17 cellular contexts compared by ENCODE assay signal in genomic region chrX:26100421-26100920, GRCh38. TPM values are rescaled to one million over a fixed set of nuclear protein-coding genes. Genes with fewer than 3 reads are reported as not detected.
DNase-seq lines count a peak whose midpoint lies in the region; ATAC-seq and TF ChIP-seq lines count a peak whose summit lies in the region.
"Had no signal": no experiment of that assay in that cellular context is flagged by ENCODE, and none has a peak within 500 bp of the region (broad histone marks: within the 10 kb centered on the region; RNA-seq: fewer than 3 reads in every experiment).

No MANE protein-coding gene starts in this region.

- H3K27me3 Mint-ChIP-seq in neural progenitor cell (ENCODE audit: insufficient read depth, low read depth) (no peaks in the 10 kb centered on the region), nephron progenitor cell (ENCODE audit: low read depth, poor library complexity) (no peaks in the 10 kb centered on the region)
- H3K27me3 Mint-ChIP-seq: B cell had no signal

- H3K4me1 Mint-ChIP-seq in neural progenitor cell (peaks cover 3% of the 10 kb centered on the region), nephron progenitor cell (no peaks in the 10 kb centered on the region)
- H3K4me1 Mint-ChIP-seq: B cell, H9 had no signal

- no peaks in the 10 kb centered on the region for H3K79me2 ChIP-seq in neural progenitor cell (ENCODE audit: low read depth)

- H3K27ac ChIP-seq in neural progenitor cell = no peak overlapping the region
- H3K27ac ChIP-seq in uterus = no peak overlapping the region
- no peak overlapping the region for H3K27ac ChIP-seq in colonic mucosa

- H3K4me1 ChIP-seq in neural progenitor cell = no peaks in the 10 kb centered on the region
- H3K4me1 ChIP-seq in uterus = no peaks in the 10 kb centered on the region
- H3K4me1 ChIP-seq in colonic mucosa = no peaks in the 10 kb centered on the region

- H4K20me1 ChIP-seq in neural progenitor cell (ENCODE audit: low read depth) = no peaks in the 10 kb centered on the region

- no peaks in the 10 kb centered on the region for H3F3A ChIP-seq in neural progenitor cell (ENCODE audit: low read depth)

- no peak overlapping the region for H3K9ac ChIP-seq in neural progenitor cell
- H3K9ac ChIP-seq in colonic mucosa (ENCODE audit: low read depth in 2 of 2, low read length in 2 of 2) = no peak overlapping the region

- H3K9me3 Mint-ChIP-seq in neural progenitor cell (no peaks in the 10 kb centered on the region), nephron progenitor cell (peaks cover 7% of the 10 kb centered on the region)

- H3K9me3 ChIP-seq in neural progenitor cell (ENCODE audit: low read depth) = no peaks in the 10 kb centered on the region
- no peaks in the 10 kb centered on the region for H3K9me3 ChIP-seq in uterus
- H3K9me3 ChIP-seq in colonic mucosa = no peaks in the 10 kb centered on the region

- no peak overlapping the region for H3K4me3 ChIP-seq in fibroblast of the aortic adventitia (ENCODE audit: low read depth, low read length)
- no peak overlapping the region for H3K4me3 ChIP-seq in neural progenitor cell
- H3K4me3 ChIP-seq in uterus = no peak overlapping the region
- no peak overlapping the region for H3K4me3 ChIP-seq in colonic mucosa

- TF ChIP-seq POLR2A in uterus (IDR thresholded peaks at IDR 0.05) = no peak

- H2AFZ ChIP-seq in neural progenitor cell (replicated peaks) = no peak overlapping the region

- H3K4me2 ChIP-seq in neural progenitor cell = no peak overlapping the region

- no peak for ATAC-seq in GM21360 (IDR thresholded peaks at IDR 0.05; ENCODE audit: unreplicated experiment)
- ATAC-seq: CD8-positive, alpha-beta T cell; HepG2 had no signal

- no peak overlapping the region for H3K4me3 Mint-ChIP-seq in neural progenitor cell
- H3K4me3 Mint-ChIP-seq in nephron progenitor cell = no peak overlapping the region
- H3K4me3 Mint-ChIP-seq: B cell; CD8-positive, alpha-beta T cell; H9 had no signal

- TF ChIP-seq CTCF in fibroblast of the aortic adventitia (IDR thresholded peaks at IDR 0.05; ENCODE audit: insufficient read depth, low read length) (no peak), neural progenitor cell (IDR thresholded peaks at IDR 0.05) (no peak), uterus (IDR thresholded peaks at IDR 0.05) (no peak), nephron progenitor cell (IDR thresholded peaks at IDR 0.05) (no peak), colonic mucosa (IDR thresholded peaks at IDR 0.05) (no peak)

- H3K27me3 ChIP-seq in neural progenitor cell (no peaks in the 10 kb centered on the region), uterus (no peaks in the 10 kb centered on the region), colonic mucosa (no peaks in the 10 kb centered on the region)

- H3K27ac Mint-ChIP-seq in neural progenitor cell = no peak overlapping the region
- no peak overlapping the region for H3K27ac Mint-ChIP-seq in nephron progenitor cell
- H3K27ac Mint-ChIP-seq: B cell; CD8-positive, alpha-beta T cell; H9 had no signal

- H3K36me3 ChIP-seq in neural progenitor cell (no peaks in the 10 kb centered on the region), uterus (no peaks in the 10 kb centered on the region), colonic mucosa (no peaks in the 10 kb centered on the region)

- intact Hi-C loops in uterus (cut with DNase I; ENCODE audit: low total_unique reads) = no loop called here
- intact Hi-C loops in colonic mucosa (cut with DNase I) = no loop called here

- peak; percentile 29 for DNase-seq in OCI-M1 (lab: John Stamatoyannopoulos, UW)
- peak; percentile 13 for DNase-seq in amniotic epithelial cell (ENCODE audit: low read depth)
- peak; percentile 0 for DNase-seq in fibroblast of the aortic adventitia (ENCODE audit: low read depth)
- peak; percentile 1 for DNase-seq in neural progenitor cell (ENCODE audit: low spot score)
- no peak for DNase-seq in uterus
- DNase-seq in nephron progenitor cell = no peak
- DNase-seq in colonic mucosa = no peak
- DNase-seq: C1 segment of cervical spinal cord; CD8-positive, alpha-beta T cell; COR-L47; DMS79; GOT3; H9 had no signal

- H3K36me3 Mint-ChIP-seq in neural progenitor cell (no peaks in the 10 kb centered on the region), nephron progenitor cell (ENCODE audit: low read depth) (no peaks in the 10 kb centered on the region)
- H3K36me3 Mint-ChIP-seq: CD8-positive, alpha-beta T cell had no signal

RNA-seq across cellular contexts. Expression of gene MAGEB18, which starts 37.7 kb away (rescaled TPM):
- total RNA-seq in fibroblast of the aortic adventitia (ENCODE audit: low replicate concordance) = not detected in 2 replicates
- total RNA-seq in neural progenitor cell (ENCODE audit: low replicate concordance) = not detected in 2 replicates
- total RNA-seq in uterus = not detected
- total RNA-seq in colonic mucosa = not detected
- total RNA-seq: B cell; CD8-positive, alpha-beta T cell; H9; HepG2 had no signal

RNA-seq across cellular contexts. Expression of gene MAGEB6B, which starts 59.9 kb away (rescaled TPM):
- total RNA-seq in fibroblast of the aortic adventitia (ENCODE audit: low replicate concordance) (not detected in 2 replicates), neural progenitor cell (ENCODE audit: low replicate concordance) (not detected in 2 replicates), uterus (not detected), colonic mucosa (not detected)
- total RNA-seq: B cell; CD8-positive, alpha-beta T cell; H9; HepG2; HT1080 had no signal

Comparison
In these comparisons a context has a peak if more than half of its experiments do, and no peak if none do; other contexts are left out.
1. DNase-seq: peak in OCI-M1 (single experiment), amniotic epithelial cell (single experiment), fibroblast of the aortic adventitia (single experiment) and neural progenitor cell (single experiment); none in uterus (0 of 2), nephron progenitor cell (single experiment) and colonic mucosa (single experiment).